Comparison of ENCODE assay signal across 9 cellular contexts in genomic region chr11:119721129-119722120, GRCh38. TPM values are rescaled to one million over a fixed set of nuclear protein-coding genes. Genes with fewer than 3 reads are reported as not detected.
DNase-seq lines count a peak whose midpoint lies in the region; ATAC-seq and TF ChIP-seq lines count a peak whose summit lies in the region.
"Had no signal": no experiment of that assay in that cellular context is flagged by ENCODE, and none has a peak within 500 bp of the region (broad histone marks: within the 10 kb centered on the region; RNA-seq: fewer than 3 reads in every experiment).

No MANE protein-coding gene starts in this region.

- peak overlapping the region; percentile 69 to 80 for H3K27ac ChIP-seq in breast epithelium

- intact Hi-C loops in CD14-positive monocyte (cut with micrococcal nuclease), result loop anchor here in 1 of 2 donors (10.0 kb wide), 1 partner anchor 237 kb away; no protein-coding TSS in a partner anchor
- intact Hi-C loops in breast epithelium (cut with DNase I; ENCODE audit: low total_unique reads), result loop anchor here (5.0 kb wide), 1 partner anchor 49 kb away; no protein-coding TSS in a partner anchor

- H3K27me3 Mint-ChIP-seq in CD14-positive monocyte (ENCODE audit: low read depth in 3 of 3), result peaks cover 4 to 12% (median 5%) of the 10 kb centered on the region in 3 donors

- peak overlapping the region in 2 of 3 donors; percentile 15 to 20 for H3K4me3 ChIP-seq in breast epithelium

- H3K36me3 ChIP-seq in breast epithelium, result no peaks in the 10 kb centered on the region

- no peak overlapping the region for H3K4me3 Mint-ChIP-seq in CD14-positive monocyte

- no peak for DNase-seq in CD14-positive monocyte (ENCODE audit: low spot score)
- DNase-seq in HuH-7.5 (ENCODE audit: low spot score), result peak; percentile 62
- DNase-seq in breast epithelium (ENCODE audit: low spot score in 2 of 2), result peak in 1 of 2 donors; percentile 54
- DNase-seq in medulla oblongata (ENCODE audit: extremely low spot score), result peak; percentile 27
- DNase-seq in NCI-H1694 treated with DMSO at 0.1 percent for 48 hours (lab: John Stamatoyannopoulos, UW), result no peak
- no peak for DNase-seq in NCI-H446 treated with DMSO at 0.1 percent for 48 hours (lab: John Stamatoyannopoulos, UW)
- DNase-seq: activated CD4-positive, alpha-beta T cell treated with anti-CD3 and anti-CD28 coated beads for 1 hour had no signal

- peaks cover 0 to 8% of the 10 kb centered on the region in 2 donors for H3K4me1 ChIP-seq in breast epithelium

- peak overlapping the region in 2 of 7 donors; percentile 20 to 60 for H3K27ac Mint-ChIP-seq in CD14-positive monocyte

- peaks cover 25% of the 10 kb centered on the region for H3K4me1 Mint-ChIP-seq in CD14-positive monocyte

- peaks cover 13 to 23% of the 10 kb centered on the region in 2 donors for H3K36me3 Mint-ChIP-seq in CD14-positive monocyte

- TF ChIP-seq POLR2A in breast epithelium (IDR thresholded peaks at IDR 0.05), result no peak

- ATAC-seq in GM21423 (IDR thresholded peaks at IDR 0.05; ENCODE audit: unreplicated experiment) (no peak), HG02571 (IDR thresholded peaks at IDR 0.05; ENCODE audit: unreplicated experiment) (no peak)

- H3K27me3 ChIP-seq in breast epithelium, result no peaks in the 10 kb centered on the region

- TF ChIP-seq CTCF in CD14-positive monocyte (IDR thresholded peaks at IDR 0.05) (peak; percentile 21), breast epithelium (IDR thresholded peaks at IDR 0.05) (peak in 2 of 3 donors; percentile 25 to 40)

- no peaks in the 10 kb centered on the region for H3K9me3 ChIP-seq in breast epithelium

- no peaks in the 10 kb centered on the region for H3K9me3 Mint-ChIP-seq in CD14-positive monocyte

RNA-seq across cellular contexts. Expression of gene NECTIN1, which starts 7.6 kb away (rescaled TPM):
- under 1 TPM; 0.53 to 0.85 TPM for polyA plus RNA-seq in CD14-positive monocyte
- total RNA-seq in breast epithelium, result 1 to 10 TPM; 2.6 to 6.6 (median 4.5) TPM

Comparison
In these comparisons a context has a peak if more than half of its experiments do, and no peak if none do; other contexts are left out.
1. DNase-seq: peak in HuH-7.5 (single experiment) and medulla oblongata (single experiment); none in CD14-positive monocyte (single experiment), NCI-H1694 treated with DMSO at 0.1 percent for 48 hours (single experiment) and NCI-H446 treated with DMSO at 0.1 percent for 48 hours (single experiment).